ENCODE assay signal across 1 cellular context in the genomic region with DNA sequence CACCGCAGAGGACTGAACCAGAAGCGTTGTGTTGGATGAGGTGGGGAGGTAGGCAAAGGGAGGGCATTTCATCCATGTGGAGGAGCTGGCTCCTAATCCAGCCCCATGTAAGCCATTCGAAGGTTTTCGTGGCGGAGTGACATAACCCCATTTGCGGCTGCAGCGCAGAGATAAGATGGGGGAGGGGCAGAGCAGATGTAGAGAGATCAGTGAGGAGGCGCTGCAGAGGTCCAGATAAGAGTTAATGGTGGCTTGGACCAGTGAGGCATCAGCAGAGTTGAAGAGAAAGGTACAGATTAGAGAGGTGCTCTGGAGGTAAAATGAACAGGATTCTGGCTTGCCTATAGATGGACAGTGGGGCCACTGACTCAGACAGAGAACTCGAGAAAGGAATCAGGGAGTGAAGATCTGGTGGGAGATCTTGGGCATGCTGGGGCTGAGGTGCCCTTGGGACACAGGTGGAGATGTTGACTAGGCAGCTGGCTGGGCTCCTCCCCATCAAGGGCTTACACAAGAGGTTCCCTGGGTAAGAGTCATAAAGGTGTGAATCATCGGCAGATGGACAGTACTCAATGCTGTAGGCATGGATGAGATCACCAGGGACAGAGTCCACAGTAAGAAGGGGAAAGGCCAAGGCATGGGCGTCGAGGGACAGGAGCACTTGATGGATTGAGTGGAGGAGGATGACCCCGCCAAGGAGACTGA.
TF ChIP-seq lines count a peak whose summit lies in the region.

No MANE protein-coding gene starts in this region.

TF ChIP-seq in HepG2, 621 proteins besides CTCF, POLR2A, EP300 and RAD21 (continued from another document and continues in another):
- TF ChIP-seq ZNF687 (CRISPR knock-in tag; IDR thresholded peaks at IDR 0.05) (peak; percentile 25; the same call in 1 of the 2 replicates), ERF (CRISPR knock-in tag; IDR thresholded peaks at IDR 0.05) (0 out of 2 replicates have a peak, but pooled peaks have one; percentile 49), MEIS2 (CRISPR knock-in tag; IDR thresholded peaks at IDR 0.05) (peak; percentile 33; the same call in 1 of the 2 replicates), CEBPB (IDR thresholded peaks at IDR 0.05; ENCODE audit: borderline replicate concordance, low read depth, low read length) (peak; percentile 87), NR2F1 (CRISPR knock-in tag; IDR thresholded peaks at IDR 0.05) (peak; percentile 68 to 69), SAP130 (CRISPR knock-in tag; IDR thresholded peaks at IDR 0.05; ENCODE audit: low read depth) (peak; percentile 73), ZFY (CRISPR knock-in tag; IDR thresholded peaks at IDR 0.05) (no peak), GATAD2A (CRISPR knock-in tag; IDR thresholded peaks at IDR 0.05) (peak; percentile 75), XRCC5 (optimal IDR thresholded peaks at IDR 0.05; ENCODE audit: low read length) (peak; percentile 13), SOX5 (CRISPR knock-in tag; IDR thresholded peaks at IDR 0.05; ENCODE audit: borderline replicate concordance) (peak; percentile 26; the same call in 1 of the 2 replicates), MXI1 (IDR thresholded peaks at IDR 0.05; ENCODE audit: borderline replicate concordance, low read depth, low read length) (peak; percentile 40; the same call in 1 of the 3 replicates), BCL6 (CRISPR knock-in tag; IDR thresholded peaks at IDR 0.05) (peak; percentile 26; the same call in 1 of the 2 replicates), FOXA3 (CRISPR knock-in tag; IDR thresholded peaks at IDR 0.05) (peak; percentile 57; the same call in 1 of the 2 replicates), LCORL (IDR thresholded peaks at IDR 0.05) (no peak; the same call in 1 of the 2 replicates), LCORL (CRISPR knock-in tag; IDR thresholded peaks at IDR 0.05) (peak; percentile 60; the same call in 1 of the 2 replicates), NR2C2 (CRISPR knock-in tag; IDR thresholded peaks at IDR 0.05; ENCODE audit: borderline replicate concordance) (0 out of 2 replicates have a peak, but pooled peaks have one; percentile 36), HDAC1 (CRISPR knock-in tag; IDR thresholded peaks at IDR 0.05) (peak; percentile 58; the same call in 1 of the 2 replicates), ZZZ3 (CRISPR knock-in tag; IDR thresholded peaks at IDR 0.05; ENCODE audit: borderline replicate concordance) (no peak), ELF3 (CRISPR knock-in tag; IDR thresholded peaks at IDR 0.05) (peak; percentile 50), ZNF350 (CRISPR knock-in tag; IDR thresholded peaks at IDR 0.05; ENCODE audit: borderline replicate concordance, low read depth) (peak; percentile 21; the same call in 1 of the 2 replicates), NR2F6 (IDR thresholded peaks at IDR 0.05) (peak; percentile 37; the same call in 1 of the 2 replicates), NR2F6 (CRISPR knock-in tag; IDR thresholded peaks at IDR 0.05) (peak; percentile 71), ZNF878 (CRISPR knock-in tag; IDR thresholded peaks at IDR 0.05) (peak; percentile 77), RXRA (CRISPR knock-in tag; IDR thresholded peaks at IDR 0.05) (peak; percentile 88; the same call in 1 of the 2 replicates), MLX (CRISPR knock-in tag; IDR thresholded peaks at IDR 0.05) (0 out of 2 replicates have a peak, but pooled peaks have one; percentile 25), CEBPG (CRISPR knock-in tag; IDR thresholded peaks at IDR 0.05) (peak; percentile 56), PITX1 (CRISPR knock-in tag; IDR thresholded peaks at IDR 0.05) (no peak), MEIS1 (CRISPR knock-in tag; IDR thresholded peaks at IDR 0.05; ENCODE audit: borderline replicate concordance) (no peak), ETV5 (CRISPR knock-in tag; IDR thresholded peaks at IDR 0.05; ENCODE audit: borderline replicate concordance) (peak; percentile 35; the same call in 1 of the 2 replicates), JUNB (CRISPR knock-in tag; IDR thresholded peaks at IDR 0.05; ENCODE audit: borderline replicate concordance) (peak; percentile 54; the same call in 1 of the 2 replicates), TBX2 (CRISPR knock-in tag; IDR thresholded peaks at IDR 0.05; ENCODE audit: borderline replicate concordance) (peak; percentile 67), SP5 (CRISPR knock-in tag; IDR thresholded peaks at IDR 0.05; ENCODE audit: borderline replicate concordance, low read depth) (peak; percentile 76), KDM2A (CRISPR knock-in tag; IDR thresholded peaks at IDR 0.05; ENCODE audit: borderline replicate concordance, low read depth) (peak; percentile 42; the same call in 1 of the 2 replicates), DNMT3B (CRISPR knock-in tag; conservative IDR thresholded peaks at IDR 0.05) (peak; percentile 41; the same call in 1 of the 2 replicates), HOMEZ (CRISPR knock-in tag; IDR thresholded peaks at IDR 0.05; ENCODE audit: low read depth) (peak; percentile 39; the same call in 1 of the 2 replicates)
- TF ChIP-seq, protein P1, sequence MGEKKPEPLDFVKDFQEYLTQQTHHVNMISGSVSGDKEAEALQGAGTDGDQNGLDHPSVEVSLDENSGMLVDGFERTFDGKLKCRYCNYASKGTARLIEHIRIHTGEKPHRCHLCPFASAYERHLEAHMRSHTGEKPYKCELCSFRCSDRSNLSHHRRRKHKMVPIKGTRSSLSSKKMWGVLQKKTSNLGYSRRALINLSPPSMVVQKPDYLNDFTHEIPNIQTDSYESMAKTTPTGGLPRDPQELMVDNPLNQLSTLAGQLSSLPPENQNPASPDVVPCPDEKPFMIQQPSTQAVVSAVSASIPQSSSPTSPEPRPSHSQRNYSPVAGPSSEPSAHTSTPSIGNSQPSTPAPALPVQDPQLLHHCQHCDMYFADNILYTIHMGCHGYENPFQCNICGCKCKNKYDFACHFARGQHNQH (CRISPR knock-in tag; IDR thresholded peaks at IDR 0.05): 0 out of 2 replicates have a peak, but pooled peaks have one; percentile 16
- TF ChIP-seq, protein P2, sequence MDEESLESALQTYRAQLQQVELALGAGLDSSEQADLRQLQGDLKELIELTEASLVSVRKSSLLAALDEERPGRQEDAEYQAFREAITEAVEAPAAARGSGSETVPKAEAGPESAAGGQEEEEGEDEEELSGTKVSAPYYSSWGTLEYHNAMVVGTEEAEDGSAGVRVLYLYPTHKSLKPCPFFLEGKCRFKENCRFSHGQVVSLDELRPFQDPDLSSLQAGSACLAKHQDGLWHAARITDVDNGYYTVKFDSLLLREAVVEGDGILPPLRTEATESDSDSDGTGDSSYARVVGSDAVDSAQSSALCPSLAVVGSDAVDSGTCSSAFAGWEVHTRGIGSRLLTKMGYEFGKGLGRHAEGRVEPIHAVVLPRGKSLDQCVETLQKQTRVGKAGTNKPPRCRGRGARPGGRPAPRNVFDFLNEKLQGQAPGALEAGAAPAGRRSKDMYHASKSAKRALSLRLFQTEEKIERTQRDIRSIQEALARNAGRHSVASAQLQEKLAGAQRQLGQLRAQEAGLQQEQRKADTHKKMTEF (CRISPR knock-in tag; IDR thresholded peaks at IDR 0.05): peak; percentile 23; the same call in 1 of the 2 replicates
- TF ChIP-seq, protein P3, sequence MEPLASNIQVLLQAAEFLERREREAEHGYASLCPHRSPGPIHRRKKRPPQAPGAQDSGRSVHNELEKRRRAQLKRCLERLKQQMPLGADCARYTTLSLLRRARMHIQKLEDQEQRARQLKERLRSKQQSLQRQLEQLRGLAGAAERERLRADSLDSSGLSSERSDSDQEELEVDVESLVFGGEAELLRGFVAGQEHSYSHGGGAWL (CRISPR knock-in tag; IDR thresholded peaks at IDR 0.05): no peak
- TF ChIP-seq, protein P4, sequence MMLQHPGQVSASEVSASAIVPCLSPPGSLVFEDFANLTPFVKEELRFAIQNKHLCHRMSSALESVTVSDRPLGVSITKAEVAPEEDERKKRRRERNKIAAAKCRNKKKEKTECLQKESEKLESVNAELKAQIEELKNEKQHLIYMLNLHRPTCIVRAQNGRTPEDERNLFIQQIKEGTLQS (CRISPR knock-in tag; IDR thresholded peaks at IDR 0.05): peak; percentile 95
- TF ChIP-seq, protein P5, sequence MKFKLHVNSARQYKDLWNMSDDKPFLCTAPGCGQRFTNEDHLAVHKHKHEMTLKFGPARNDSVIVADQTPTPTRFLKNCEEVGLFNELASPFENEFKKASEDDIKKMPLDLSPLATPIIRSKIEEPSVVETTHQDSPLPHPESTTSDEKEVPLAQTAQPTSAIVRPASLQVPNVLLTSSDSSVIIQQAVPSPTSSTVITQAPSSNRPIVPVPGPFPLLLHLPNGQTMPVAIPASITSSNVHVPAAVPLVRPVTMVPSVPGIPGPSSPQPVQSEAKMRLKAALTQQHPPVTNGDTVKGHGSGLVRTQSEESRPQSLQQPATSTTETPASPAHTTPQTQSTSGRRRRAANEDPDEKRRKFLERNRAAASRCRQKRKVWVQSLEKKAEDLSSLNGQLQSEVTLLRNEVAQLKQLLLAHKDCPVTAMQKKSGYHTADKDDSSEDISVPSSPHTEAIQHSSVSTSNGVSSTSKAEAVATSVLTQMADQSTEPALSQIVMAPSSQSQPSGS (CRISPR knock-in tag; IDR thresholded peaks at IDR 0.05): peak; percentile 88; the same call in 1 of the 2 replicates
- TF ChIP-seq, protein P6, sequence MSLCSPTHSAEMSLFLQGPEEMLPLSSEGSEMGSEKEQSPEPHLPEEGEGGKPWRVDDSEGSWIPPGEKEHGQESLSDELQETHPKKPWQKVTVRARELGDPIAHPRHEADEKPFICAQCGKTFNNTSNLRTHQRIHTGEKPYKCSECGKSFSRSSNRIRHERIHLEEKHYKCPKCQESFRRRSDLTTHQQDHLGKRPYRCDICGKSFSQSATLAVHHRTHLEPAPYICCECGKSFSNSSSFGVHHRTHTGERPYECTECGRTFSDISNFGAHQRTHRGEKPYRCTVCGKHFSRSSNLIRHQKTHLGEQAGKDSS (CRISPR knock-in tag; IDR thresholded peaks at IDR 0.05; ENCODE audit: borderline replicate concordance, low read depth): peak; percentile 87; the same call in 1 of the 2 replicates
- TF ChIP-seq, protein P7, sequence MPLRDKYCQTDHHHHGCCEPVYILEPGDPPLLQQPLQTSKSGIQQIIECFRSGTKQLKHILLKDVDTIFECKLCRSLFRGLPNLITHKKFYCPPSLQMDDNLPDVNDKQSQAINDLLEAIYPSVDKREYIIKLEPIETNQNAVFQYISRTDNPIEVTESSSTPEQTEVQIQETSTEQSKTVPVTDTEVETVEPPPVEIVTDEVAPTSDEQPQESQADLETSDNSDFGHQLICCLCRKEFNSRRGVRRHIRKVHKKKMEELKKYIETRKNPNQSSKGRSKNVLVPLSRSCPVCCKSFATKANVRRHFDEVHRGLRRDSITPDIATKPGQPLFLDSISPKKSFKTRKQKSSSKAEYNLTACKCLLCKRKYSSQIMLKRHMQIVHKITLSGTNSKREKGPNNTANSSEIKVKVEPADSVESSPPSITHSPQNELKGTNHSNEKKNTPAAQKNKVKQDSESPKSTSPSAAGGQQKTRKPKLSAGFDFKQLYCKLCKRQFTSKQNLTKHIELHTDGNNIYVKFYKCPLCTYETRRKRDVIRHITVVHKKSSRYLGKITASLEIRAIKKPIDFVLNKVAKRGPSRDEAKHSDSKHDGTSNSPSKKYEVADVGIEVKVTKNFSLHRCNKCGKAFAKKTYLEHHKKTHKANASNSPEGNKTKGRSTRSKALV (CRISPR knock-in tag; IDR thresholded peaks at IDR 0.05): no peak
- TF ChIP-seq, protein P8, sequence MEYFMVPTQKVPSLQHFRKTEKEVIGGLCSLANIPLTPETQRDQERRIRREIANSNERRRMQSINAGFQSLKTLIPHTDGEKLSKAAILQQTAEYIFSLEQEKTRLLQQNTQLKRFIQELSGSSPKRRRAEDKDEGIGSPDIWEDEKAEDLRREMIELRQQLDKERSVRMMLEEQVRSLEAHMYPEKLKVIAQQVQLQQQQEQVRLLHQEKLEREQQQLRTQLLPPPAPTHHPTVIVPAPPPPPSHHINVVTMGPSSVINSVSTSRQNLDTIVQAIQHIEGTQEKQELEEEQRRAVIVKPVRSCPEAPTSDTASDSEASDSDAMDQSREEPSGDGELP (IDR thresholded peaks at IDR 0.05; ENCODE audit: borderline replicate concordance, low read depth): peak; percentile 75; the same call in 1 of the 2 replicates
